13 cellular contexts compared by ENCODE assay signal in genomic region chr19:13109361-13110098, GRCh38. TPM values are rescaled to one million over a fixed set of nuclear protein-coding genes. Genes with fewer than 3 reads are reported as not detected.
DNase-seq lines count a peak whose midpoint lies in the region.
"Had no signal": no experiment of that assay in that cellular context is flagged by ENCODE, and none has a peak within 500 bp of the region (broad histone marks: within the 10 kb centered on the region; RNA-seq: fewer than 3 reads in every experiment).

No MANE protein-coding gene starts in this region.

- H3K4me3 ChIP-seq in SJCRH30 = no peak overlapping the region

- H3K27me3 Mint-ChIP-seq in activated naive CD4-positive, alpha-beta T cell treated with anti-CD3 and anti-CD28 coated beads, Interleukin-2, amount 50 U/mL, for 24 hours = no peaks in the 10 kb centered on the region
- no peaks in the 10 kb centered on the region for H3K27me3 Mint-ChIP-seq in activated CD4-positive, alpha-beta memory T cell treated with anti-CD3 and anti-CD28 coated beads, Interleukin-2, amount 10 ng/mL, durations not matched to agents 7 days and 5 days

- H3K9me3 Mint-ChIP-seq in activated naive CD4-positive, alpha-beta T cell treated with anti-CD3 and anti-CD28 coated beads, Interleukin-2, amount 50 U/mL, for 24 hours = no peaks in the 10 kb centered on the region
- H3K9me3 Mint-ChIP-seq in activated CD4-positive, alpha-beta memory T cell treated with anti-CD3 and anti-CD28 coated beads, Interleukin-2, amount 10 ng/mL, durations not matched to agents 7 days and 5 days = no peaks in the 10 kb centered on the region
- H3K9me3 Mint-ChIP-seq: HFFc6 had no signal

- H3K36me3 Mint-ChIP-seq in activated naive CD4-positive, alpha-beta T cell treated with anti-CD3 and anti-CD28 coated beads, Interleukin-2, amount 50 U/mL, for 24 hours = peaks cover 5% of the 10 kb centered on the region
- peaks cover 8% of the 10 kb centered on the region for H3K36me3 Mint-ChIP-seq in activated CD4-positive, alpha-beta memory T cell treated with anti-CD3 and anti-CD28 coated beads, Interleukin-2, amount 10 ng/mL, durations not matched to agents 7 days and 5 days (ENCODE audit: low read depth)

- no peaks in the 10 kb centered on the region for H3K4me1 ChIP-seq in SJCRH30

- H3K27ac Mint-ChIP-seq in activated naive CD4-positive, alpha-beta T cell treated with anti-CD3 and anti-CD28 coated beads, Interleukin-2, amount 50 U/mL, for 24 hours = peak overlapping the region; percentile 30
- no peak overlapping the region for H3K27ac Mint-ChIP-seq in activated CD4-positive, alpha-beta memory T cell treated with anti-CD3 and anti-CD28 coated beads, Interleukin-2, amount 10 ng/mL, durations not matched to agents 7 days and 5 days
- H3K27ac Mint-ChIP-seq: HFFc6 had no signal

- CTCF ChIA-PET in activated CD4-positive, alpha-beta memory T cell treated with anti-CD3 and anti-CD28 coated beads, Interleukin-2, amount 10 ng/mL, durations not matched to agents 7 days and 5 days (lab: Charles Lee) = interaction anchor here (1.5 kb wide), 1 partner anchor 132 kb away, joined by 6 read pairs; no protein-coding TSS in a partner anchor

- POLR2A ChIA-PET in activated CD4-positive, alpha-beta memory T cell treated with anti-CD3 and anti-CD28 coated beads, Interleukin-2, amount 10 ng/mL, durations not matched to agents 7 days and 5 days (lab: Charles Lee) = no interaction called here

- H3K27me3 ChIP-seq in SJCRH30 = no peaks in the 10 kb centered on the region

- peaks cover 50% of the 10 kb centered on the region for H3K36me3 ChIP-seq in SJCRH30

- no peak for DNase-seq in activated naive CD4-positive, alpha-beta T cell treated with anti-CD3 and anti-CD28 coated beads, Interleukin-2, amount 50 U/mL, for 16 hours
- no peak for DNase-seq in SJCRH30
- DNase-seq in activated CD4-positive, alpha-beta memory T cell treated with anti-CD3 and anti-CD28 coated beads, Interleukin-2, amount 10 ng/mL, durations not matched to agents 7 days and 5 days = no peak
- DNase-seq: AML-193, DMS79 treated with DMSO at 0.1 percent for 48 hours, H7, HFFc6, KG1, NCI-H1105 treated with DMSO at 0.1 percent for 48 hours, NCI-H1694, NCI-H2081 treated with DMSO at 0.1 percent for 48 hours had no signal

- H3K9me3 ChIP-seq in SJCRH30 (replicated peaks) = no peaks in the 10 kb centered on the region

- no peak overlapping the region for H3K4me3 Mint-ChIP-seq in activated naive CD4-positive, alpha-beta T cell treated with anti-CD3 and anti-CD28 coated beads, Interleukin-2, amount 50 U/mL, for 24 hours
- no peak overlapping the region for H3K4me3 Mint-ChIP-seq in activated CD4-positive, alpha-beta memory T cell treated with anti-CD3 and anti-CD28 coated beads, Interleukin-2, amount 10 ng/mL, durations not matched to agents 7 days and 5 days
- H3K4me3 Mint-ChIP-seq: HFFc6 had no signal

- H3K27ac ChIP-seq in SJCRH30 = no peak overlapping the region
- H3K27ac ChIP-seq: 22Rv1 had no signal

- peaks cover 9% of the 10 kb centered on the region for H3K4me1 Mint-ChIP-seq in activated naive CD4-positive, alpha-beta T cell treated with anti-CD3 and anti-CD28 coated beads, Interleukin-2, amount 50 U/mL, for 24 hours
- peaks cover 10% of the 10 kb centered on the region for H3K4me1 Mint-ChIP-seq in activated CD4-positive, alpha-beta memory T cell treated with anti-CD3 and anti-CD28 coated beads, Interleukin-2, amount 10 ng/mL, durations not matched to agents 7 days and 5 days

RNA-seq across cellular contexts. Expression of gene LYL1, which starts 6.9 kb away (rescaled TPM):
- total RNA-seq in SJCRH30 (2014; rRNA removed; shearing (Covaris generic)) = 0.08 TPM in 1 of 2 replicates, not detected in the other
- total RNA-seq in activated CD4-positive, alpha-beta memory T cell treated with anti-CD3 and anti-CD28 coated beads, Interleukin-2, amount 10 ng/mL, durations not matched to agents 7 days and 5 days = 1 to 10 TPM; 5.7 to 6.2 TPM

RNA-seq across cellular contexts. Expression of gene TRMT1, which starts 7.0 kb away (rescaled TPM):
- total RNA-seq in SJCRH30 (2014; rRNA removed; shearing (Covaris generic)) = 54.1 and 59.0 TPM in 2 replicates
- 10 to 100 TPM; 29.4 to 29.7 TPM for total RNA-seq in activated CD4-positive, alpha-beta memory T cell treated with anti-CD3 and anti-CD28 coated beads, Interleukin-2, amount 10 ng/mL, durations not matched to agents 7 days and 5 days

RNA-seq across cellular contexts. Expression of gene NACC1, which starts 8.5 kb away (rescaled TPM):
- total RNA-seq in SJCRH30 (2014; rRNA removed; shearing (Covaris generic)) = 103 and 105 TPM in 2 replicates
- total RNA-seq in activated CD4-positive, alpha-beta memory T cell treated with anti-CD3 and anti-CD28 coated beads, Interleukin-2, amount 10 ng/mL, durations not matched to agents 7 days and 5 days = 10 to 100 TPM; 74.5 to 82.2 TPM

RNA-seq across cellular contexts. Expression of gene STX10, which starts 40.6 kb away (rescaled TPM):
- total RNA-seq in SJCRH30 (2014; rRNA removed; shearing (Covaris generic)) = 58.5 and 70.7 TPM in 2 replicates
- 10 to 100 TPM; 69.0 to 72.2 TPM for total RNA-seq in activated CD4-positive, alpha-beta memory T cell treated with anti-CD3 and anti-CD28 coated beads, Interleukin-2, amount 10 ng/mL, durations not matched to agents 7 days and 5 days

RNA-seq across cellular contexts. Expression of gene IER2, which starts 40.7 kb away (rescaled TPM):
- total RNA-seq in SJCRH30 (2014; rRNA removed; shearing (Covaris generic)) = 30.2 and 31.7 TPM in 2 replicates
- 100 to 1,000 TPM; 231 to 234 TPM for total RNA-seq in activated CD4-positive, alpha-beta memory T cell treated with anti-CD3 and anti-CD28 coated beads, Interleukin-2, amount 10 ng/mL, durations not matched to agents 7 days and 5 days
